8 cellular contexts compared by ENCODE assay signal in the genomic region with DNA sequence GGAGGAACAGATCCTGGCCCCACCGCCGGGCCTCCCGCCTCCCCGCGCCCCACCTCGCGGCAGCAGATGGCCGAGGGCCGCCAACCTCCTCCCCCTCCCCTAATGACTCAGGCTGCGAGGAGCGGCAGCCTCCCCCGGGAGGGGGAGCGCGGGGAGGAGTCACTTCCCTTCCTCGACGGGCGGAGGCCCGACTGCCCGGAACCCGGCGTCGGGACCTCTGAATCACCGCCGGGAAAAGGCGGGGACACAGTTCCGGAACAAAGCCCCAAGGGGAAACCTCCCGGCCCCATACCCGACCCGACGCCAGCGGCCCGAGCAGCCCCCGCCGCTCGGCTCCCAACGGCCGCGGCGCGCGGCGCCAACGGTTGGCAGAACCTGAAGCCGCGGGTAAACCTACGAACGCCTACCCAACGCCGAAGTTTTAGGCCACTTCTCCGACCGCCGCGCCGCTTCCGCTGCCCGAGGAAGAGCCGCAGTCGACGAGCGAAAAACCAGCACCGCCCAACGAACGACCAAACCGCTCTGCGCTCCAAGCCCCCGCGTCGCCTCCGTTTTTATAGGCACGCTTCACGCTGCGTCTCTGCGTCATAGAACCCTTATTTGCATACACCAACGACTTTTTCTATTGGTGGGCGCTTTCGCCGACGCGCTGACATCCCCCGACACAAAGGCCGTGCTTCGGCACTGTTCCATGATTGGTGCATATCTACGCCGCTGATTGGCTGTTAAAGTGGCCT. TPM values are rescaled to one million over a fixed set of nuclear protein-coding genes. Genes with fewer than 3 reads are reported as not detected.
DNase-seq lines count a peak whose midpoint lies in the region; ATAC-seq and TF ChIP-seq lines count a peak whose summit lies in the region.

No MANE protein-coding gene starts in this region.

- intact Hi-C loops in spleen (cut with DNase I; ENCODE audit: low total_unique reads), result loop anchor here (5.0 kb wide), 1 partner anchor 68 kb away; no protein-coding TSS in a partner anchor

- peaks cover 4% of the 10 kb centered on the region for H3K27me3 Mint-ChIP-seq in WTC11 (ENCODE audit: low read depth)
- H3K27me3 Mint-ChIP-seq in immature natural killer cell (ENCODE audit: low read depth in 3 of 3), result peaks cover 32 to 50% (median 38%) of the 10 kb centered on the region in 3 donors

- POLR2A ChIA-PET in AG04450 (lab: Yijun Ruan, JAX) (interaction anchor here (0.6 to 1.3 kb wide), 42 partner anchors 9 to 323 kb away, joined by 3 to 53 read pairs (median 4); a partner anchor contains a TSS), WTC11 (lab: Charles Lee) (interaction anchor here (0.6 to 1.0 kb wide), 8 partner anchors 9 to 263 kb away, joined by 3 to 7 read pairs (median 6); a partner anchor contains a TSS)

- H3K4me1 Mint-ChIP-seq in WTC11 (peaks cover 46% of the 10 kb centered on the region), immature natural killer cell (peaks cover 66 to 72% of the 10 kb centered on the region in 2 donors)

- H3K9me3 Mint-ChIP-seq in WTC11 (no peaks in the 10 kb centered on the region), immature natural killer cell (peaks cover 0 to 7% (median 3%) of the 10 kb centered on the region in 6 donors)

- 0 to 1% (median 0%) methylated on average over 29 to 84 of the region's 84 CpGs for WGBS in spleen, 5 donors

- H3K36me3 Mint-ChIP-seq in WTC11 (peaks cover 28% of the 10 kb centered on the region), immature natural killer cell (peaks cover 25 to 38% (median 32%) of the 10 kb centered on the region in 3 donors)

- H3K27ac Mint-ChIP-seq in WTC11 (peak overlapping the region; percentile 99), immature natural killer cell (peak overlapping the region; percentile 98 to 100 (median 98))

- TF ChIP-seq CTCF in AG04450 (IDR thresholded peaks at IDR 0.05; ENCODE audit: low read depth, low read length) (no peak), WTC11 (IDR thresholded peaks at IDR 0.05) (0 out of 2 replicates have a peak, but pooled peaks have one; percentile 11), cardiac fibroblast (IDR thresholded peaks at IDR 0.05; ENCODE audit: low read depth, low read length) (no peak), spleen (IDR thresholded peaks at IDR 0.05 in 8 of 11, conservative IDR thresholded peaks at IDR 0.05 in 3 of 11) (peak in 2 of 11 experiments; percentile 31 to 33)

- H3K4me3 Mint-ChIP-seq in WTC11, result peak overlapping the region; percentile 94
- peak overlapping the region; percentile 97 to 100 (median 98) for H3K4me3 Mint-ChIP-seq in immature natural killer cell

- H3K9me3 ChIP-seq in AG04450 (ENCODE audit: control insufficient read depth, insufficient read depth, low read length), result no peaks in the 10 kb centered on the region; the same call in 1 of the 2 replicates
- H3K9me3 ChIP-seq in spleen, result no peaks in the 10 kb centered on the region

- peak overlapping the region; percentile 99 for H3K27ac ChIP-seq in AG04450 (ENCODE audit: low read depth, low read length)
- peak overlapping the region; percentile 97 to 100 (median 98) for H3K27ac ChIP-seq in spleen

- peak; percentile 100 for TF ChIP-seq POLR2A in spleen (IDR thresholded peaks at IDR 0.05)

- H3K36me3 ChIP-seq in spleen, result peaks cover 0 to 47% (median 31%) of the 10 kb centered on the region in 6 donors

- DNase-seq in AG04450 (ENCODE audit: low read depth, low spot score), result peak; percentile 99
- peak; percentile 99 for DNase-seq in NCI-H2227 (lab: John Stamatoyannopoulos, UW; ENCODE audit: unreplicated experiment)
- DNase-seq in WTC11 (ENCODE audit: low spot score), result peak; percentile 94
- peak; percentile 100 for DNase-seq in cardiac fibroblast (ENCODE audit: low read depth in 2 of 2)
- DNase-seq in immature natural killer cell, result peak; percentile 95 to 98 (median 97)
- DNase-seq in spleen, result peak; percentile 97

- H3K4me3 ChIP-seq in AG04450 (ENCODE audit: low read depth, low read length) (peak overlapping the region; percentile 90), cardiac fibroblast (replicated peaks in 1 of 2; ENCODE audit: low read depth in 2 of 2, low read length in 2 of 2) (peak overlapping the region; percentile 83 to 90), spleen (peak overlapping the region; percentile 70 to 99 (median 92))

- CTCF ChIA-PET in AG04450 (lab: Charles Lee), result interaction anchor here (0.7 to 2.1 kb wide), 2 partner anchors 15 to 146 kb away, joined by 4 to 8 read pairs; a partner anchor contains a TSS
- CTCF ChIA-PET in WTC11 (lab: Charles Lee), result interaction anchor here (0.6 to 3.0 kb wide), 21 partner anchors 9 to 539 kb away, joined by 3 to 39 read pairs (median 6); a partner anchor contains a TSS

- ATAC-seq in GM18909 (IDR thresholded peaks at IDR 0.05; ENCODE audit: poor library complexity, unreplicated experiment) (peak; percentile 72), HG03159 (IDR thresholded peaks at IDR 0.05; ENCODE audit: unreplicated experiment) (peak; percentile 56), WTC11 (peak; percentile 85)

- peaks cover 46 to 86% (median 70%) of the 10 kb centered on the region in 6 donors for H3K4me1 ChIP-seq in spleen

- H3K27me3 ChIP-seq in AG04450 (ENCODE audit: control insufficient read depth, insufficient read depth, low read length), result no peaks in the 10 kb centered on the region
- H3K27me3 ChIP-seq in spleen (replicated peaks in 1 of 7), result no peaks in the 10 kb centered on the region

TF ChIP-seq in WTC11, 78 proteins besides CTCF, POLR2A, EP300 and RAD21 (continues in another document):
- TF ChIP-seq, protein P1, sequence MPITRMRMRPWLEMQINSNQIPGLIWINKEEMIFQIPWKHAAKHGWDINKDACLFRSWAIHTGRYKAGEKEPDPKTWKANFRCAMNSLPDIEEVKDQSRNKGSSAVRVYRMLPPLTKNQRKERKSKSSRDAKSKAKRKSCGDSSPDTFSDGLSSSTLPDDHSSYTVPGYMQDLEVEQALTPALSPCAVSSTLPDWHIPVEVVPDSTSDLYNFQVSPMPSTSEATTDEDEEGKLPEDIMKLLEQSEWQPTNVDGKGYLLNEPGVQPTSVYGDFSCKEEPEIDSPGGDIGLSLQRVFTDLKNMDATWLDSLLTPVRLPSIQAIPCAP (CRISPR knock-in tag; IDR thresholded peaks at IDR 0.05), result no peak
- TF ChIP-seq, protein P2, sequence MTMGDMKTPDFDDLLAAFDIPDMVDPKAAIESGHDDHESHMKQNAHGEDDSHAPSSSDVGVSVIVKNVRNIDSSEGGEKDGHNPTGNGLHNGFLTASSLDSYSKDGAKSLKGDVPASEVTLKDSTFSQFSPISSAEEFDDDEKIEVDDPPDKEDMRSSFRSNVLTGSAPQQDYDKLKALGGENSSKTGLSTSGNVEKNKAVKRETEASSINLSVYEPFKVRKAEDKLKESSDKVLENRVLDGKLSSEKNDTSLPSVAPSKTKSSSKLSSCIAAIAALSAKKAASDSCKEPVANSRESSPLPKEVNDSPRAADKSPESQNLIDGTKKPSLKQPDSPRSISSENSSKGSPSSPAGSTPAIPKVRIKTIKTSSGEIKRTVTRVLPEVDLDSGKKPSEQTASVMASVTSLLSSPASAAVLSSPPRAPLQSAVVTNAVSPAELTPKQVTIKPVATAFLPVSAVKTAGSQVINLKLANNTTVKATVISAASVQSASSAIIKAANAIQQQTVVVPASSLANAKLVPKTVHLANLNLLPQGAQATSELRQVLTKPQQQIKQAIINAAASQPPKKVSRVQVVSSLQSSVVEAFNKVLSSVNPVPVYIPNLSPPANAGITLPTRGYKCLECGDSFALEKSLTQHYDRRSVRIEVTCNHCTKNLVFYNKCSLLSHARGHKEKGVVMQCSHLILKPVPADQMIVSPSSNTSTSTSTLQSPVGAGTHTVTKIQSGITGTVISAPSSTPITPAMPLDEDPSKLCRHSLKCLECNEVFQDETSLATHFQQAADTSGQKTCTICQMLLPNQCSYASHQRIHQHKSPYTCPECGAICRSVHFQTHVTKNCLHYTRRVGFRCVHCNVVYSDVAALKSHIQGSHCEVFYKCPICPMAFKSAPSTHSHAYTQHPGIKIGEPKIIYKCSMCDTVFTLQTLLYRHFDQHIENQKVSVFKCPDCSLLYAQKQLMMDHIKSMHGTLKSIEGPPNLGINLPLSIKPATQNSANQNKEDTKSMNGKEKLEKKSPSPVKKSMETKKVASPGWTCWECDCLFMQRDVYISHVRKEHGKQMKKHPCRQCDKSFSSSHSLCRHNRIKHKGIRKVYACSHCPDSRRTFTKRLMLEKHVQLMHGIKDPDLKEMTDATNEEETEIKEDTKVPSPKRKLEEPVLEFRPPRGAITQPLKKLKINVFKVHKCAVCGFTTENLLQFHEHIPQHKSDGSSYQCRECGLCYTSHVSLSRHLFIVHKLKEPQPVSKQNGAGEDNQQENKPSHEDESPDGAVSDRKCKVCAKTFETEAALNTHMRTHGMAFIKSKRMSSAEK (CRISPR knock-in tag; IDR thresholded peaks at IDR 0.05; ENCODE audit: borderline replicate concordance), result peak; percentile 90; the same call in 1 of the 2 replicates
- TF ChIP-seq FOXK1 (CRISPR knock-in tag; IDR thresholded peaks at IDR 0.05) (peak; percentile 84), ZNF317 (CRISPR knock-in tag; IDR thresholded peaks at IDR 0.05; ENCODE audit: borderline replicate concordance, low read depth) (no peak)

RNA-seq across cellular contexts. Expression of a gene that starts 5.2 kb away (rescaled TPM):
- polyA plus RNA-seq in AG04450 (2011; rRNA removed) (11.1 and 11.4 TPM in 2 replicates), immature natural killer cell (10 to 100 TPM; 26.0 to 48.4 (median 34.4) TPM), spleen (10 to 100 TPM; 19.0 to 41.9 (median 25.8) TPM)
- polyA minus RNA-seq in AG04450 (2011; rRNA and poly(A)+ RNA removed), result 11.3 and 13.7 TPM in 2 replicates
- total RNA-seq in WTC11 (2021) (35.0 to 37.8 TPM (median 35.4 TPM) in 3 replicates), spleen (10 to 100 TPM; 35.4 to 53.8 (median 48.6) TPM)

RNA-seq across cellular contexts. Expression of a gene that starts 14.4 kb away (rescaled TPM):
- polyA plus RNA-seq in AG04450 (2011; rRNA removed), result 12.4 and 16.8 TPM in 2 replicates
- polyA minus RNA-seq in AG04450 (2011; rRNA and poly(A)+ RNA removed), result 9.2 and 17.0 TPM in 2 replicates
- 42.2 to 49.9 TPM (median 49.4 TPM) in 3 replicates for total RNA-seq in WTC11 (2021)
- polyA plus RNA-seq in immature natural killer cell, result 10 to 100 TPM; 25.1 to 86.7 (median 30.7) TPM
- 10 to 100 TPM; 23.5 to 45.1 (median 33.5) TPM for total RNA-seq in spleen
- polyA plus RNA-seq in spleen, result 10 to 100 TPM; 34.2 to 45.9 (median 37.0) TPM

RNA-seq across cellular contexts. Expression of a gene that starts 58.2 kb away (rescaled TPM):
- polyA plus RNA-seq in AG04450 (2011; rRNA removed) (0.21 and 0.31 TPM in 2 replicates), immature natural killer cell (under 1 TPM in 1 of 3 donors, not detected in 2; 0.24 TPM), spleen (10 to 100 TPM; 16.6 to 49.9 (median 30.1) TPM)
- 0.61 and 1.3 TPM in 2 replicates for polyA minus RNA-seq in AG04450 (2011; rRNA and poly(A)+ RNA removed)
- total RNA-seq in WTC11 (2021) (9.5 to 11.2 TPM (median 10.6 TPM) in 3 replicates), spleen (100 to 1,000 TPM in 3 of 7 donors, 10 to 100 TPM in 4; 80.4 to 205 (median 90.1) TPM)

Comparison
In these comparisons a context has a peak if more than half of its experiments do, and no peak if none do; other contexts are left out.
1. Peak in every context shown above with its lines: DNase-seq, ATAC-seq, H3K4me3 ChIP-seq and H3K27ac ChIP-seq.
2. RNA of a gene that starts 58.2 kb away (polyA plus RNA-seq): 16.6 to 49.9 TPM in spleen; 0.21 to 0.31 TPM in AG04450 and 0.24 TPM in immature natural killer cell; every median in the first group is over 10 times any median in the second.